In the genomic region with DNA sequence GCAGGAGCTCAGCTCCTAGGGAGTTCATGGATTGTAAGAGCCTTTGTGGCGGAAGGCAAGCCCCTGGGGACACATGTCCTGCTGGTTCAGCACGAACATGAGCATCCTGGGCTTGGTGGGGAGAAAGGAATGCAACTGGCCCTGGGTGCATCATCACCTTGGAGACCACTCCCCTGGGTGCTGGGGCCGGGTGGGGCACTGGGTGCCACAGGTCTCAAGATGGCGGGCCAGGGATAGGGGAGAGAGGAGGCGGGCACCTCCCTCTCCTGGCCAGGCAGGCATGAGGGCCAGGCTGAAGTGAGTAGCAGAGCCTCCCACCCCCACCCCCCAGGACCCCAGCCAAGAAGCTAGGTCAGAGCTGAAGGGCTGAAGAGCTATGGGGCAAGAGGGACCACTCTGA, we compare ENCODE assay signal across 1 cellular context.
TF ChIP-seq lines count a peak whose summit lies in the region.

No MANE protein-coding gene starts in this region.

TF ChIP-seq in GM12878, 131 proteins besides CTCF, POLR2A, EP300 and RAD21:
- TF ChIP-seq BACH1 (IDR thresholded peaks at IDR 0.05; ENCODE audit: borderline replicate concordance) (no peak), BCL11A (IDR thresholded peaks at IDR 0.05; ENCODE audit: low read depth, low read length) (no peak), TCF7 (IDR thresholded peaks at IDR 0.05; ENCODE audit: borderline replicate concordance) (no peak)
- TF ChIP-seq, protein P1, sequence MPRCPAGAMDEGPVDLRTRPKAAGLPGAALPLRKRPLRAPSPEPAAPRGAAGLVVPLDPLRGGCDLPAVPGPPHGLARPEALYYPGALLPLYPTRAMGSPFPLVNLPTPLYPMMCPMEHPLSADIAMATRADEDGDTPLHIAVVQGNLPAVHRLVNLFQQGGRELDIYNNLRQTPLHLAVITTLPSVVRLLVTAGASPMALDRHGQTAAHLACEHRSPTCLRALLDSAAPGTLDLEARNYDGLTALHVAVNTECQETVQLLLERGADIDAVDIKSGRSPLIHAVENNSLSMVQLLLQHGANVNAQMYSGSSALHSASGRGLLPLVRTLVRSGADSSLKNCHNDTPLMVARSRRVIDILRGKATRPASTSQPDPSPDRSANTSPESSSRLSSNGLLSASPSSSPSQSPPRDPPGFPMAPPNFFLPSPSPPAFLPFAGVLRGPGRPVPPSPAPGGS (IDR thresholded peaks at IDR 0.05; ENCODE audit: borderline replicate concordance, insufficient read depth, low read depth, low read length, poor library complexity, severe bottlenecking): no peak
- TF ChIP-seq, protein P2, sequence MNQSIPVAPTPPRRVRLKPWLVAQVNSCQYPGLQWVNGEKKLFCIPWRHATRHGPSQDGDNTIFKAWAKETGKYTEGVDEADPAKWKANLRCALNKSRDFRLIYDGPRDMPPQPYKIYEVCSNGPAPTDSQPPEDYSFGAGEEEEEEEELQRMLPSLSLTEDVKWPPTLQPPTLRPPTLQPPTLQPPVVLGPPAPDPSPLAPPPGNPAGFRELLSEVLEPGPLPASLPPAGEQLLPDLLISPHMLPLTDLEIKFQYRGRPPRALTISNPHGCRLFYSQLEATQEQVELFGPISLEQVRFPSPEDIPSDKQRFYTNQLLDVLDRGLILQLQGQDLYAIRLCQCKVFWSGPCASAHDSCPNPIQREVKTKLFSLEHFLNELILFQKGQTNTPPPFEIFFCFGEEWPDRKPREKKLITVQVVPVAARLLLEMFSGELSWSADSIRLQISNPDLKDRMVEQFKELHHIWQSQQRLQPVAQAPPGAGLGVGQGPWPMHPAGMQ (IDR thresholded peaks at IDR 0.05; ENCODE audit: borderline replicate concordance): no peak
- TF ChIP-seq, protein P3, sequence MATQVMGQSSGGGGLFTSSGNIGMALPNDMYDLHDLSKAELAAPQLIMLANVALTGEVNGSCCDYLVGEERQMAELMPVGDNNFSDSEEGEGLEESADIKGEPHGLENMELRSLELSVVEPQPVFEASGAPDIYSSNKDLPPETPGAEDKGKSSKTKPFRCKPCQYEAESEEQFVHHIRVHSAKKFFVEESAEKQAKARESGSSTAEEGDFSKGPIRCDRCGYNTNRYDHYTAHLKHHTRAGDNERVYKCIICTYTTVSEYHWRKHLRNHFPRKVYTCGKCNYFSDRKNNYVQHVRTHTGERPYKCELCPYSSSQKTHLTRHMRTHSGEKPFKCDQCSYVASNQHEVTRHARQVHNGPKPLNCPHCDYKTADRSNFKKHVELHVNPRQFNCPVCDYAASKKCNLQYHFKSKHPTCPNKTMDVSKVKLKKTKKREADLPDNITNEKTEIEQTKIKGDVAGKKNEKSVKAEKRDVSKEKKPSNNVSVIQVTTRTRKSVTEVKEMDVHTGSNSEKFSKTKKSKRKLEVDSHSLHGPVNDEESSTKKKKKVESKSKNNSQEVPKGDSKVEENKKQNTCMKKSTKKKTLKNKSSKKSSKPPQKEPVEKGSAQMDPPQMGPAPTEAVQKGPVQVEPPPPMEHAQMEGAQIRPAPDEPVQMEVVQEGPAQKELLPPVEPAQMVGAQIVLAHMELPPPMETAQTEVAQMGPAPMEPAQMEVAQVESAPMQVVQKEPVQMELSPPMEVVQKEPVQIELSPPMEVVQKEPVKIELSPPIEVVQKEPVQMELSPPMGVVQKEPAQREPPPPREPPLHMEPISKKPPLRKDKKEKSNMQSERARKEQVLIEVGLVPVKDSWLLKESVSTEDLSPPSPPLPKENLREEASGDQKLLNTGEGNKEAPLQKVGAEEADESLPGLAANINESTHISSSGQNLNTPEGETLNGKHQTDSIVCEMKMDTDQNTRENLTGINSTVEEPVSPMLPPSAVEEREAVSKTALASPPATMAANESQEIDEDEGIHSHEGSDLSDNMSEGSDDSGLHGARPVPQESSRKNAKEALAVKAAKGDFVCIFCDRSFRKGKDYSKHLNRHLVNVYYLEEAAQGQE (IDR thresholded peaks at IDR 0.05; ENCODE audit: low read depth, low read length): no peak
